In genomic region chr12:110203546-110203945, GRCh38 we compare ENCODE assay signal across 18 cellular contexts.
"Had no signal": no experiment of that assay in that cellular context is flagged by ENCODE, and none has a peak within 500 bp of the region (broad histone marks: within the 10 kb centered on the region; RNA-seq: fewer than 3 reads in every experiment).

No MANE protein-coding gene starts in this region.

- H3K4me3 ChIP-seq: ascending aorta, esophagus squamous epithelium, left lung, sigmoid colon, stomach, thyroid gland had no signal

- H3K36me3 Mint-ChIP-seq: natural killer cell treated with Interleukin-12 subunit alpha and Interleukin-12 subunit beta and Interleukin-15 and Interleukin-18, amount 100 ng/mL, for 72 hours had no signal

- H3K9me3 ChIP-seq: ascending aorta, esophagus squamous epithelium, left lung, sigmoid colon, stomach, thyroid gland had no signal

- H3K4me1 ChIP-seq: ascending aorta, esophagus squamous epithelium, foreskin keratinocyte, left lung, sigmoid colon, thyroid gland had no signal

- H3K27me3 Mint-ChIP-seq: activated B cell treated with CpG ODN at 0.5 μM for 24 hours; activated CD4-positive, alpha-beta T cell treated with anti-CD3 and anti-CD28 coated beads, Interleukin-2, amount 10 ng/mL, durations not matched to agents 24 days and 14 days; activated T-helper 17 cell treated with anti-CD3 and anti-CD28 coated beads, Interleukin-2, amount 50 U/mL, for 72 hours; memory B cell had no signal

- H3K4me1 Mint-ChIP-seq: activated B cell treated with CpG ODN at 0.5 μM for 24 hours had no signal

- H3K27ac Mint-ChIP-seq: activated B cell treated with CpG ODN at 0.5 μM for 24 hours; activated CD4-positive, alpha-beta T cell treated with anti-CD3 and anti-CD28 coated beads, Interleukin-2, amount 10 ng/mL, durations not matched to agents 24 days and 14 days; activated T-helper 17 cell treated with anti-CD3 and anti-CD28 coated beads, Interleukin-2, amount 50 U/mL, for 72 hours; memory B cell; natural killer cell treated with Interleukin-12 subunit alpha and Interleukin-12 subunit beta and Interleukin-15 and Interleukin-18, amount 100 ng/mL, for 72 hours had no signal

- DNase-seq: activated B cell treated with CpG ODN at 0.5 μM for 24 hours; activated naive CD4-positive, alpha-beta T cell treated with Interleukin-2 at 50 U/mL for 16 hours; activated T-cell treated with anti-CD3 and anti-CD28 coated beads for 4 hours; esophagus squamous epithelium; foreskin keratinocyte; islet precursor cell; left lung; SIG-M5; sigmoid colon; stimulated activated CD4-positive, alpha-beta T cell treated with anti-CD3 and anti-CD28 coated beads, Interleukin-1b, Interleukin-23, amount 100 ng/mL, for 48 hours; stomach; T-helper 2 cell; thyroid gland had no signal

- ATAC-seq: activated T-helper 17 cell treated with anti-CD3 and anti-CD28 coated beads, Interleukin-2, amount 50 U/mL, for 72 hours; foreskin keratinocyte; left lung; natural killer cell treated with Interleukin-12 subunit alpha and Interleukin-12 subunit beta and Interleukin-15 and Interleukin-18, amount 100 ng/mL, for 72 hours had no signal

- H3K4me3 Mint-ChIP-seq: activated B cell treated with CpG ODN at 0.5 μM for 24 hours; activated CD4-positive, alpha-beta T cell treated with anti-CD3 and anti-CD28 coated beads, Interleukin-2, amount 10 ng/mL, durations not matched to agents 24 days and 14 days; activated T-helper 17 cell treated with anti-CD3 and anti-CD28 coated beads, Interleukin-2, amount 50 U/mL, for 72 hours; memory B cell; natural killer cell treated with Interleukin-12 subunit alpha and Interleukin-12 subunit beta and Interleukin-15 and Interleukin-18, amount 100 ng/mL, for 72 hours had no signal

- H3K27ac ChIP-seq: ascending aorta, esophagus squamous epithelium, foreskin keratinocyte, left lung, sigmoid colon, stomach, thyroid gland had no signal

- H3K27me3 ChIP-seq: ascending aorta, esophagus squamous epithelium, foreskin keratinocyte, left lung, sigmoid colon, stomach, thyroid gland had no signal

- H3K9me3 Mint-ChIP-seq: activated B cell treated with CpG ODN at 0.5 μM for 24 hours; activated CD4-positive, alpha-beta T cell treated with anti-CD3 and anti-CD28 coated beads, Interleukin-2, amount 10 ng/mL, durations not matched to agents 24 days and 14 days; activated T-helper 17 cell treated with anti-CD3 and anti-CD28 coated beads, Interleukin-2, amount 50 U/mL, for 72 hours; memory B cell; natural killer cell treated with Interleukin-12 subunit alpha and Interleukin-12 subunit beta and Interleukin-15 and Interleukin-18, amount 100 ng/mL, for 72 hours had no signal
